Comparison of ENCODE assay signal across 1 cellular context in the genomic region with DNA sequence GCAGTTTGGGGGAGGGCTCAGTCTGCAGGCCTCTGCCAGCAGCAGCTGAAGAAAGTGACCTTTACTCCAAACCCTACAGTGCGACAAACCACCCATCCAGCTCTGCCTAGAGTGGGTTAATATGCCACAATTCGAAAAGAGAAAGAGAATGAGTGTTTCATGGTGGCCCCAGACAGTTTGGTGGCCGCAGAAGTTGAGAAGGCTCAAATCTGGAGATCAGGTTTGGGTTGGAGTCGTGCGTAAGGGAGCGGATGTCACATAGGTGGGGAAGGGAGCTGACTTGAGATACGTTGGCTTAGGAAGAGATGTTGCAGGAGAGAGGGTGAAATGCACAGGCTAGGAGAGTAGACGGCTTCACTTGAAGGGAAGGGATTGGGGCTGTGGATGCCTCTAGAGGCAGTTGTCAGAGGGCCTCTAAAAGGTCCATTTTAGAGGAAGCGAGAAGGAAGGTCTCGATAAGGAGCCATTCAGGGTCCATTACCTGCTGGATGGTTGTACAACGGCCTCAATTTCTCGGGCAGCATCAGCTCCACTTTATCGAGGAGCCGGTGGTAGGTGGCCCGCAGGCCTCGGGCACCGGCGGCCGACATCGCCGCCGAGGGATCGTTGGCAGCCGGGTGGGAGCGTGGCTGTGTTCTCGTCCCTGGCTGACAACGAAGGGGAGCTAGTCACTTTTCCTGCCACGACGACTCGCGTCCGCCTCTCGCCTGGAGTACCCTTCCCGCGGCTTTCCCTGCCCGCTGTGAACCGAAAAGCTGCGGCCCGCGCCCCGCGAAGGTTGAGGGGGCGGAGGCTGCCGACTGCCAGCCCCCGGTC.
TF ChIP-seq lines count a peak whose summit lies in the region.

No MANE protein-coding gene starts in this region.

TF ChIP-seq in HepG2, 621 proteins besides CTCF, POLR2A, EP300 and RAD21 (continued from another document and continues in another):
- TF ChIP-seq, protein P1, sequence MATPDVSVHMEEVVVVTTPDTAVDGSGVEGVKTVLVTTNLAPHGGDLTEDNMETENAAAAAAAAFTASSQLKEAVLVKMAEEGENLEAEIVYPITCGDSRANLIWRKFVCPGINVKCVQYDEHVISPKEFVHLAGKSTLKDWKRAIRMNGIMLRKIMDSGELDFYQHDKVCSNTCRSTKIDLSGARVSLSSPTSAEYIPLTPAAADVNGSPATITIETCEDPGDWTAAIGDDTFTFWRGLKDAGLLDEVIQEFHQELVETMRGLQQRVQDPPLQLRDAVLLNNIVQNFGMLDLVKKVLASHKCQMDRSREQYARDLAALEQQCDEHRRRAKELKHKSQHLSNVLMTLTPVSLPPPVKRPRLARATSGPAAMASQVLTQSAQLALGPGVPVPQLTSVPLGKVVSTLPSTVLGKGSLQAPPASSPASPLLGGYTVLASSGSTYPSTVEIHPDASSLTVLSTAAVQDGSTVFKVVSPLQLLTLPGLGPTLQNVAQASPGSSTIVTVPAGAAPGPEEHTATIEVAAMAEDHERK (CRISPR knock-in tag; IDR thresholded peaks at IDR 0.05; ENCODE audit: low read depth): no peak
- TF ChIP-seq ZNF343 (CRISPR knock-in tag; IDR thresholded peaks at IDR 0.05): 0 out of 2 replicates have a peak, but pooled peaks have one; percentile 11
- no peak for TF ChIP-seq FIP1L1 (IDR thresholded peaks at IDR 0.05; ENCODE audit: borderline replicate concordance, insufficient read depth, low read depth, low read length)
- no peak for TF ChIP-seq ZFX (CRISPR knock-in tag; IDR thresholded peaks at IDR 0.05; ENCODE audit: low read depth)
- no peak for TF ChIP-seq TP53 (CRISPR knock-in tag; conservative IDR thresholded peaks at IDR 0.05)
- TF ChIP-seq, protein P2, sequence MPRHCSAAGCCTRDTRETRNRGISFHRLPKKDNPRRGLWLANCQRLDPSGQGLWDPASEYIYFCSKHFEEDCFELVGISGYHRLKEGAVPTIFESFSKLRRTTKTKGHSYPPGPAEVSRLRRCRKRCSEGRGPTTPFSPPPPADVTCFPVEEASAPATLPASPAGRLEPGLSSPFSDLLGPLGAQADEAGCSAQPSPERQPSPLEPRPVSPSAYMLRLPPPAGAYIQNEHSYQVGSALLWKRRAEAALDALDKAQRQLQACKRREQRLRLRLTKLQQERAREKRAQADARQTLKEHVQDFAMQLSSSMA (CRISPR knock-in tag; IDR thresholded peaks at IDR 0.05): no peak
- no peak for TF ChIP-seq RFXANK (CRISPR knock-in tag; IDR thresholded peaks at IDR 0.05)
- TF ChIP-seq CBFB (CRISPR knock-in tag; IDR thresholded peaks at IDR 0.05): no peak
- TF ChIP-seq SIX1 (CRISPR knock-in tag; IDR thresholded peaks at IDR 0.05; ENCODE audit: borderline replicate concordance): no peak
- TF ChIP-seq ZNF496 (CRISPR knock-in tag; IDR thresholded peaks at IDR 0.05; ENCODE audit: insufficient replicate concordance): no peak
- TF ChIP-seq ZNF382 (CRISPR knock-in tag; IDR thresholded peaks at IDR 0.05; ENCODE audit: borderline replicate concordance): no peak
- no peak for TF ChIP-seq CEBPB (IDR thresholded peaks at IDR 0.05; ENCODE audit: borderline replicate concordance, low read depth, low read length)
- TF ChIP-seq ZNF484 (CRISPR knock-in tag; IDR thresholded peaks at IDR 0.05; ENCODE audit: borderline replicate concordance, low read depth): no peak
- TF ChIP-seq, protein P3, sequence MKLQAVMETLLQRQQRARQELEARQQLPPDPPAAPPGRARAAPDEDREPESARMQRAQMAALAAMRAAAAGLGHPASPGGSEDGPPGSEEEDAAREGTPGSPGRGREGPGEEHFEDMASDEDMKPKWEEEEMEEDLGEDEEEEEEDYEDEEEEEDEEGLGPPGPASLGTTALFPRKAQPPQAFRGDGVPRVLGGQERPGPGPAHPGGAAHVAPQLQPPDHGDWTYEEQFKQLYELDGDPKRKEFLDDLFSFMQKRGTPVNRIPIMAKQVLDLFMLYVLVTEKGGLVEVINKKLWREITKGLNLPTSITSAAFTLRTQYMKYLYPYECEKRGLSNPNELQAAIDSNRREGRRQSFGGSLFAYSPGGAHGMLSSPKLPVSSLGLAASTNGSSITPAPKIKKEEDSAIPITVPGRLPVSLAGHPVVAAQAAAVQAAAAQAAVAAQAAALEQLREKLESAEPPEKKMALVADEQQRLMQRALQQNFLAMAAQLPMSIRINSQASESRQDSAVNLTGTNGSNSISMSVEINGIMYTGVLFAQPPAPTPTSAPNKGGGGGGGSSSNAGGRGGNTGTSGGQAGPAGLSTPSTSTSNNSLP (IDR thresholded peaks at IDR 0.05; ENCODE audit: low read depth, low read length): 0 out of 2 replicates have a peak, but pooled peaks have one; percentile 16
- TF ChIP-seq ZNF329 (CRISPR knock-in tag; IDR thresholded peaks at IDR 0.05; ENCODE audit: low read depth): peak; percentile 38; the same call in 1 of the 2 replicates
- TF ChIP-seq MEIS2 (CRISPR knock-in tag; IDR thresholded peaks at IDR 0.05): peak; percentile 39; the same call in 1 of the 2 replicates
- TF ChIP-seq ZBTB7B (CRISPR knock-in tag; IDR thresholded peaks at IDR 0.05): no peak; the same call in 1 of the 2 replicates
- no peak for TF ChIP-seq IKZF4 (CRISPR knock-in tag; IDR thresholded peaks at IDR 0.05; ENCODE audit: borderline replicate concordance, low read depth, not compliant biosample characterization)
- no peak for TF ChIP-seq ZBTB42 (CRISPR knock-in tag; IDR thresholded peaks at IDR 0.05)
- no peak for TF ChIP-seq ATM (IDR thresholded peaks at IDR 0.05; ENCODE audit: borderline replicate concordance)
- no peak for TF ChIP-seq ARNT (IDR thresholded peaks at IDR 0.05)
- no peak for TF ChIP-seq CENPT (CRISPR knock-in tag; IDR thresholded peaks at IDR 0.05; ENCODE audit: low read depth)
- no peak for TF ChIP-seq HMG20B (CRISPR knock-in tag; conservative IDR thresholded peaks at IDR 0.05)
- no peak for TF ChIP-seq SP2 (CRISPR knock-in tag; IDR thresholded peaks at IDR 0.05)
- TF ChIP-seq, protein P4, sequence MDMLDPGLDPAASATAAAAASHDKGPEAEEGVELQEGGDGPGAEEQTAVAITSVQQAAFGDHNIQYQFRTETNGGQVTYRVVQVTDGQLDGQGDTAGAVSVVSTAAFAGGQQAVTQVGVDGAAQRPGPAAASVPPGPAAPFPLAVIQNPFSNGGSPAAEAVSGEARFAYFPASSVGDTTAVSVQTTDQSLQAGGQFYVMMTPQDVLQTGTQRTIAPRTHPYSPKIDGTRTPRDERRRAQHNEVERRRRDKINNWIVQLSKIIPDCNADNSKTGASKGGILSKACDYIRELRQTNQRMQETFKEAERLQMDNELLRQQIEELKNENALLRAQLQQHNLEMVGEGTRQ (IDR thresholded peaks at IDR 0.05; ENCODE audit: low read depth, low read length): no peak
- TF ChIP-seq, protein P4 (CRISPR knock-in tag; IDR thresholded peaks at IDR 0.05; ENCODE audit: borderline replicate concordance): no peak; the same call in 1 of the 2 replicates
- no peak for TF ChIP-seq PCBP1 (IDR thresholded peaks at IDR 0.05; ENCODE audit: borderline replicate concordance, low read depth, low read length)
- no peak for TF ChIP-seq PHF5A (CRISPR knock-in tag; IDR thresholded peaks at IDR 0.05; ENCODE audit: low read depth, unreplicated experiment)
- TF ChIP-seq ZNF121 (CRISPR knock-in tag; IDR thresholded peaks at IDR 0.05): no peak
- TF ChIP-seq SP4 (CRISPR knock-in tag; IDR thresholded peaks at IDR 0.05): no peak
- 0 out of 2 replicates have a peak, but pooled peaks have one; percentile 53 for TF ChIP-seq REXO4 (CRISPR knock-in tag; IDR thresholded peaks at IDR 0.05; ENCODE audit: borderline replicate concordance)
- TF ChIP-seq, protein P5, sequence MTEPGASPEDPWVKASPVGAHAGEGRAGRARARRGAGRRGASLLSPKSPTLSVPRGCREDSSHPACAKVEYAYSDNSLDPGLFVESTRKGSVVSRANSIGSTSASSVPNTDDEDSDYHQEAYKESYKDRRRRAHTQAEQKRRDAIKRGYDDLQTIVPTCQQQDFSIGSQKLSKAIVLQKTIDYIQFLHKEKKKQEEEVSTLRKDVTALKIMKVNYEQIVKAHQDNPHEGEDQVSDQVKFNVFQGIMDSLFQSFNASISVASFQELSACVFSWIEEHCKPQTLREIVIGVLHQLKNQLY (CRISPR knock-in tag; IDR thresholded peaks at IDR 0.05): 0 out of 2 replicates have a peak, but pooled peaks have one; percentile 23
- TF ChIP-seq, protein P6, sequence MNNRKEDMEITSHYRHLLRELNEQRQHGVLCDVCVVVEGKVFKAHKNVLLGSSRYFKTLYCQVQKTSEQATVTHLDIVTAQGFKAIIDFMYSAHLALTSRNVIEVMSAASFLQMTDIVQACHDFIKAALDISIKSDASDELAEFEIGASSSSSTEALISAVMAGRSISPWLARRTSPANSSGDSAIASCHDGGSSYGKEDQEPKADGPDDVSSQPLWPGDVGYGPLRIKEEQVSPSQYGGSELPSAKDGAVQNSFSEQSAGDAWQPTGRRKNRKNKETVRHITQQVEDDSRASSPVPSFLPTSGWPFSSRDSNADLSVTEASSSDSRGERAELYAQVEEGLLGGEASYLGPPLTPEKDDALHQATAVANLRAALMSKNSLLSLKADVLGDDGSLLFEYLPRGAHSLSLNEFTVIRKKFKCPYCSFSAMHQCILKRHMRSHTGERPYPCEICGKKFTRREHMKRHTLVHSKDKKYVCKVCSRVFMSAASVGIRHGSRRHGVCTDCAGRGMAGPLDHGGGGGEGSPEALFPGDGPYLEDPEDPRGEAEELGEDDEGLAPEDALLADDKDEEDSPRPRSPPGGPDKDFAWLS (CRISPR knock-in tag; IDR thresholded peaks at IDR 0.05; ENCODE audit: borderline replicate concordance): no peak
- no peak for TF ChIP-seq DNMT3B (CRISPR knock-in tag; conservative IDR thresholded peaks at IDR 0.05)
- TF ChIP-seq, protein P7, sequence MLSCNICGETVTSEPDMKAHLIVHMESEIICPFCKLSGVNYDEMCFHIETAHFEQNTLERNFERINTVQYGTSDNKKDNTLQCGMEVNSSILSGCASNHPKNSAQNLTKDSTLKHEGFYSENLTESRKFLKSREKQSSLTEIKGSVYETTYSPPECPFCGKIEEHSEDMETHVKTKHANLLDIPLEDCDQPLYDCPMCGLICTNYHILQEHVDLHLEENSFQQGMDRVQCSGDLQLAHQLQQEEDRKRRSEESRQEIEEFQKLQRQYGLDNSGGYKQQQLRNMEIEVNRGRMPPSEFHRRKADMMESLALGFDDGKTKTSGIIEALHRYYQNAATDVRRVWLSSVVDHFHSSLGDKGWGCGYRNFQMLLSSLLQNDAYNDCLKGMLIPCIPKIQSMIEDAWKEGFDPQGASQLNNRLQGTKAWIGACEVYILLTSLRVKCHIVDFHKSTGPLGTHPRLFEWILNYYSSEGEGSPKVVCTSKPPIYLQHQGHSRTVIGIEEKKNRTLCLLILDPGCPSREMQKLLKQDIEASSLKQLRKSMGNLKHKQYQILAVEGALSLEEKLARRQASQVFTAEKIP (CRISPR knock-in tag; IDR thresholded peaks at IDR 0.05; ENCODE audit: borderline replicate concordance): no peak
- peak; percentile 46 for TF ChIP-seq ZNF883 (CRISPR knock-in tag; IDR thresholded peaks at IDR 0.05; ENCODE audit: not compliant biosample characterization)
- TF ChIP-seq GATAD2A (CRISPR knock-in tag; IDR thresholded peaks at IDR 0.05): no peak
- peak; percentile 43; the same call in 1 of the 2 replicates for TF ChIP-seq ZNF850 (CRISPR knock-in tag; conservative IDR thresholded peaks at IDR 0.05)
- no peak for TF ChIP-seq ZNF24 (IDR thresholded peaks at IDR 0.05)
- no peak for TF ChIP-seq BHLHE40 (IDR thresholded peaks at IDR 0.05; ENCODE audit: low read length)
- no peak for TF ChIP-seq ETV6 (CRISPR knock-in tag; conservative IDR thresholded peaks at IDR 0.05)
- TF ChIP-seq RARG (CRISPR knock-in tag; IDR thresholded peaks at IDR 0.05; ENCODE audit: low read depth): no peak
- TF ChIP-seq, protein P8, sequence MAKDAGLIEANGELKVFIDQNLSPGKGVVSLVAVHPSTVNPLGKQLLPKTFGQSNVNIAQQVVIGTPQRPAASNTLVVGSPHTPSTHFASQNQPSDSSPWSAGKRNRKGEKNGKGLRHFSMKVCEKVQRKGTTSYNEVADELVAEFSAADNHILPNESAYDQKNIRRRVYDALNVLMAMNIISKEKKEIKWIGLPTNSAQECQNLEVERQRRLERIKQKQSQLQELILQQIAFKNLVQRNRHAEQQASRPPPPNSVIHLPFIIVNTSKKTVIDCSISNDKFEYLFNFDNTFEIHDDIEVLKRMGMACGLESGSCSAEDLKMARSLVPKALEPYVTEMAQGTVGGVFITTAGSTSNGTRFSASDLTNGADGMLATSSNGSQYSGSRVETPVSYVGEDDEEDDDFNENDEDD (CRISPR knock-in tag; IDR thresholded peaks at IDR 0.05; ENCODE audit: borderline replicate concordance): no peak
- no peak for TF ChIP-seq NR3C1 (CRISPR knock-in tag; IDR thresholded peaks at IDR 0.05)
- TF ChIP-seq, protein P9, sequence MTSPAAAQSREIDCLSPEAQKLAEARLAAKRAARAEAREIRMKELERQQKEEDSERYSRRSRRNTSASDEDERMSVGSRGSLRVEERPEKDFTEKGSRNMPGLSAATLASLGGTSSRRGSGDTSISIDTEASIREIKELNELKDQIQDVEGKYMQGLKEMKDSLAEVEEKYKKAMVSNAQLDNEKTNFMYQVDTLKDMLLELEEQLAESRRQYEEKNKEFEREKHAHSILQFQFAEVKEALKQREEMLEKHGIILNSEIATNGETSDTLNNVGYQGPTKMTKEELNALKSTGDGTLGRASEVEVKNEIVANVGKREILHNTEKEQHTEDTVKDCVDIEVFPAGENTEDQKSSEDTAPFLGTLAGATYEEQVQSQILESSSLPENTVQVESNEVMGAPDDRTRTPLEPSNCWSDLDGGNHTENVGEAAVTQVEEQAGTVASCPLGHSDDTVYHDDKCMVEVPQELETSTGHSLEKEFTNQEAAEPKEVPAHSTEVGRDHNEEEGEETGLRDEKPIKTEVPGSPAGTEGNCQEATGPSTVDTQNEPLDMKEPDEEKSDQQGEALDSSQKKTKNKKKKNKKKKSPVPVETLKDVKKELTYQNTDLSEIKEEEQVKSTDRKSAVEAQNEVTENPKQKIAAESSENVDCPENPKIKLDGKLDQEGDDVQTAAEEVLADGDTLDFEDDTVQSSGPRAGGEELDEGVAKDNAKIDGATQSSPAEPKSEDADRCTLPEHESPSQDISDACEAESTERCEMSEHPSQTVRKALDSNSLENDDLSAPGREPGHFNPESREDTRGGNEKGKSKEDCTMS (CRISPR knock-in tag; conservative IDR thresholded peaks at IDR 0.05): no peak
- no peak for TF ChIP-seq ZSCAN9 (CRISPR knock-in tag; IDR thresholded peaks at IDR 0.05; ENCODE audit: borderline replicate concordance)
